21 cellular contexts compared by ENCODE assay signal in the genomic region with DNA sequence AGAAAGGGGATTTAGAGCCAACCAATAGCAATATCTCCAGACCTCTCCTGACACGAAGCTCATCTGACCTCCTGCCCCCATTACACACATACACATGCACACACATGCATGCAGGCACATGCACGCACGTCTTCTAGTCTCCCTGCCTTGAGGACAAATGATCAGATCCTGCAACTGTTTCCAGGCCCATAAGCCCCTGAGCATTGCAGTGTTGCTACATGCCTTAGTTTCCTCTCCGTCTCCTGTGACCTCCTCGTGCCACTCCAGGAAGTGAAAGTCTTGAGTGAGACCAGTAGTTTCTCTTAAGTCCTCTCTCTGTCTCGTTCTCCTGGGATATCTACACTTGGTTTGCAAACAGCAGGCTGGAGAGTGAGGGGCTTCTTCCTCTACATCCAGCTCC. TPM values are rescaled to one million over a fixed set of nuclear protein-coding genes. Genes with fewer than 3 reads are reported as not detected.
DNase-seq lines count a peak whose midpoint lies in the region; ATAC-seq, FAIRE-seq and TF ChIP-seq lines count a peak whose summit lies in the region.
"Had no signal": no experiment of that assay in that cellular context is flagged by ENCODE, and none has a peak within 500 bp of the region (broad histone marks: within the 10 kb centered on the region; RNA-seq: fewer than 3 reads in every experiment).

No MANE protein-coding gene starts in this region.

- intact Hi-C loops in sciatic nerve (cut with DNase I) = no loop called here

- H3K4me3 ChIP-seq in bronchial epithelial cell (ENCODE audit: low read depth, low read length) = no peak overlapping the region
- H3K4me3 ChIP-seq: esophagus squamous epithelium, thoracic aorta had no signal

- no peaks in the 10 kb centered on the region for H3K36me3 ChIP-seq in bronchial epithelial cell (ENCODE audit: control insufficient read depth, insufficient read depth, low read length)
- H3K36me3 ChIP-seq: esophagus squamous epithelium, thoracic aorta had no signal

- DNase-seq in GM12891 (ENCODE audit: insufficient read length, low spot score) (no peak), NOMO-1 (lab: John Stamatoyannopoulos, UW; ENCODE audit: unreplicated experiment in 2 of 2) (peak; percentile 28 to 60), bronchial epithelial cell (ENCODE audit: low read depth) (peak; percentile 52), sciatic nerve (ENCODE audit: low spot score) (no peak), NCI-H1436 (lab: John Stamatoyannopoulos, UW) (no peak), H54 (ENCODE audit: insufficient read length, low spot score) (no peak)
- DNase-seq: activated CD4-positive, alpha-beta memory T cell treated with anti-CD3 and anti-CD28 coated beads, Interleukin-2, amount 10 ng/mL, durations not matched to agents 7 days and 5 days; activated naive CD4-positive, alpha-beta T cell treated with anti-CD3 and anti-CD28 coated beads for 36 hours; DND-41; effector CD4-positive, alpha-beta T cell; esophagus squamous epithelium; IMR-90; left cardiac atrium; NCI-H2081; NCI-H446 treated with DMSO at 0.1 percent for 48 hours; SHP77; T-helper 17 cell had no signal

- ATAC-seq in sciatic nerve = peak; percentile 54
- no peak for ATAC-seq in HG03354 (IDR thresholded peaks at IDR 0.05; ENCODE audit: poor library complexity, severe bottlenecking, unreplicated experiment)
- ATAC-seq in GM18873 (IDR thresholded peaks at IDR 0.05; ENCODE audit: low FRiP score, unreplicated experiment) = no peak
- ATAC-seq: T-helper 17 cell, WTC11 had no signal

- no peak for TF ChIP-seq CTCF in bronchial epithelial cell (IDR thresholded peaks at IDR 0.05; ENCODE audit: insufficient read depth, low read length, severe bottlenecking)

- TF ChIP-seq POLR2A in GM12891 (IDR thresholded peaks at IDR 0.05; ENCODE audit: low read depth, low read length) = peak; percentile 44; the same call in 1 of the 2 replicates
- TF ChIP-seq POLR2A in H54 (IDR thresholded peaks at IDR 0.05; ENCODE audit: low read depth, low read length) = no peak

- H3K27me3 ChIP-seq in bronchial epithelial cell (ENCODE audit: control insufficient read depth, insufficient read depth, low read length) = peaks cover 6% of the 10 kb centered on the region

- FAIRE-seq in GM12891 (lab: Jason Lieb, UNC) = peak; percentile 84
- no peak for FAIRE-seq in bronchial epithelial cell (lab: Jason Lieb, UNC)
- FAIRE-seq in H54 (lab: Jason Lieb, UNC) = no peak

TF ChIP-seq in GM12891, 5 proteins besides CTCF, POLR2A, EP300 and RAD21:
- TF ChIP-seq SPI1 (IDR thresholded peaks at IDR 0.05; ENCODE audit: low read depth, low read length) (peak; percentile 81), TAF1 (IDR thresholded peaks at IDR 0.05; ENCODE audit: low read depth, low read length) (no peak), POU2F2 (IDR thresholded peaks at IDR 0.05; ENCODE audit: low read depth, low read length) (peak; percentile 68; the same call in 1 of the 2 replicates)
TF ChIP-seq in GM12891: peak in this region for 2.

RNA-seq across cellular contexts. Expression of a gene that starts 8.2 kb away (rescaled TPM):
- polyA plus RNA-seq in GM12891 (2012; ENCODE audit: low read depth, missing spikeins) = 63.6 TPM
- 0.13 TPM in 1 of 2 replicates, not detected in the other for total RNA-seq in bronchial epithelial cell
- 51.9 TPM for total RNA-seq in sciatic nerve
- total RNA-seq: IMR-90 had no signal

RNA-seq across cellular contexts. Expression of a gene that starts 57.0 kb away (rescaled TPM):
- polyA plus RNA-seq in GM12891 (2012; ENCODE audit: low read depth, missing spikeins) = 8.4 TPM
- 46.2 and 47.9 TPM in 2 replicates for total RNA-seq in bronchial epithelial cell
- 31.7 TPM for total RNA-seq in sciatic nerve

RNA-seq across cellular contexts. Expression of a gene that starts 59.1 kb away (rescaled TPM):
- 12.4 TPM for polyA plus RNA-seq in GM12891 (2012; ENCODE audit: low read depth, missing spikeins)
- total RNA-seq in bronchial epithelial cell (13.8 and 15.8 TPM in 2 replicates), sciatic nerve (39.4 TPM)

Comparison
In these comparisons a context has a peak if more than half of its experiments do, and no peak if none do; other contexts are left out.
1. DNase-seq: peak in NOMO-1 (2 of 2) and bronchial epithelial cell (single experiment); none in GM12891 (single experiment), sciatic nerve (single experiment), NCI-H1436 (single experiment) and H54 (single experiment).
2. RNA of a gene that starts 8.2 kb away (total RNA-seq): 51.9 TPM in sciatic nerve (single experiment); 0.13 TPM in bronchial epithelial cell; every median in the first group is over 10 times any median in the second.